24 cellular contexts compared by ENCODE assay signal in genomic region chr2:173713904-173714555, GRCh38.
"Had no signal": no experiment of that assay in that cellular context is flagged by ENCODE, and none has a peak within 500 bp of the region (broad histone marks: within the 10 kb centered on the region; RNA-seq: fewer than 3 reads in every experiment).

No MANE protein-coding gene starts in this region.

- H3K4me3 Mint-ChIP-seq: activated CD4-positive, alpha-beta memory T cell treated with anti-CD3 and anti-CD28 coated beads, Interleukin-2, amount 10 ng/mL, durations not matched to agents 7 days and 5 days; activated CD4-positive, alpha-beta T cell treated with anti-CD3 and anti-CD28 coated beads, Interleukin-2, amount 10 ng/mL, durations not matched to agents 7 days and 5 days; activated T-cell treated with anti-CD3 and anti-CD28 coated beads, Interleukin-2, amount 50 U/mL, for 4 hours; activated T-helper 17 cell treated with anti-CD3 and anti-CD28 coated beads, Interleukin-2, amount 50 U/mL, for 72 hours; central memory CD8-positive, alpha-beta T cell; natural killer cell treated with Interleukin-12 subunit alpha and Interleukin-12 subunit beta and Interleukin-15 and Interleukin-18, amount 100 ng/mL, for 72 hours; stimulated activated naive B cell treated with anti-CD40 and anti-IgM and Interleukin-4, amounts not matched to agents 10 μg/mL and 1 μg/mL and 100 μg/mL, for 72 hours had no signal

- H3K27ac Mint-ChIP-seq: activated CD4-positive, alpha-beta memory T cell treated with anti-CD3 and anti-CD28 coated beads, Interleukin-2, amount 10 ng/mL, durations not matched to agents 7 days and 5 days; activated CD4-positive, alpha-beta T cell treated with anti-CD3 and anti-CD28 coated beads, Interleukin-2, amount 10 ng/mL, durations not matched to agents 7 days and 5 days; activated T-helper 17 cell treated with anti-CD3 and anti-CD28 coated beads, Interleukin-2, amount 50 U/mL, for 72 hours; natural killer cell treated with Interleukin-12 subunit alpha and Interleukin-12 subunit beta and Interleukin-15 and Interleukin-18, amount 100 ng/mL, for 72 hours; stimulated activated naive B cell treated with anti-CD40 and anti-IgM and Interleukin-4, amounts not matched to agents 10 μg/mL and 1 μg/mL and 100 μg/mL, for 72 hours had no signal

- H3K9me3 Mint-ChIP-seq: activated CD4-positive, alpha-beta memory T cell treated with anti-CD3 and anti-CD28 coated beads, Interleukin-2, amount 10 ng/mL, durations not matched to agents 7 days and 5 days; activated CD4-positive, alpha-beta T cell treated with anti-CD3 and anti-CD28 coated beads, Interleukin-2, amount 10 ng/mL, durations not matched to agents 7 days and 5 days; activated T-cell treated with anti-CD3 and anti-CD28 coated beads, Interleukin-2, amount 50 U/mL, for 4 hours; activated T-helper 17 cell treated with anti-CD3 and anti-CD28 coated beads, Interleukin-2, amount 50 U/mL, for 72 hours; central memory CD8-positive, alpha-beta T cell; natural killer cell treated with Interleukin-12 subunit alpha and Interleukin-12 subunit beta and Interleukin-15 and Interleukin-18, amount 100 ng/mL, for 72 hours; stimulated activated naive B cell treated with anti-CD40 and anti-IgM and Interleukin-4, amounts not matched to agents 10 μg/mL and 1 μg/mL and 100 μg/mL, for 72 hours had no signal

- ATAC-seq: activated T-cell treated with anti-CD3 and anti-CD28 coated beads, Interleukin-2, amount 50 U/mL, for 4 hours; activated T-helper 17 cell treated with anti-CD3 and anti-CD28 coated beads, Interleukin-2, amount 50 U/mL, for 72 hours; natural killer cell treated with Interleukin-12 subunit alpha and Interleukin-12 subunit beta and Interleukin-15 and Interleukin-18, amount 100 ng/mL, for 72 hours; right cardiac atrium; stimulated activated naive B cell treated with anti-CD40 and anti-IgM and Interleukin-4, amounts not matched to agents 10 μg/mL and 1 μg/mL and 100 μg/mL, for 72 hours had no signal

- H3K36me3 Mint-ChIP-seq: natural killer cell treated with Interleukin-12 subunit alpha and Interleukin-12 subunit beta and Interleukin-15 and Interleukin-18, amount 100 ng/mL, for 72 hours; stimulated activated naive B cell treated with anti-CD40 and anti-IgM and Interleukin-4, amounts not matched to agents 10 μg/mL and 1 μg/mL and 100 μg/mL, for 72 hours had no signal

- DNase-seq: activated CD4-positive, alpha-beta memory T cell treated with anti-CD3 and anti-CD28 coated beads, Interleukin-2, amount 10 ng/mL, durations not matched to agents 7 days and 5 days; activated CD4-positive, alpha-beta T cell treated with anti-CD3 and anti-CD28 coated beads for 1 hour; activated CD4-positive, alpha-beta T cell treated with anti-CD3 and anti-CD28 coated beads, Interleukin-2, amount 10 ng/mL, durations not matched to agents 7 days and 5 days; activated gamma-delta T cell treated with Interleukin-2 at 50 U/mL for 16 hours; activated naive CD4-positive, alpha-beta T cell treated with anti-CD3 and anti-CD28 coated beads, Interleukin-2, amount 50 U/mL, for 16 hours; activated T-cell treated with anti-CD3 and anti-CD28 coated beads, Interleukin-2, amount 50 U/mL, for 4 hours; amygdala; dermis blood vessel endothelial cell; effector CD4-positive, alpha-beta T cell; esophagus squamous epithelium; foreskin melanocyte; left ventricle myocardium inferior; mesendoderm; posterior cingulate gyrus; right cardiac atrium; stimulated activated CD4-positive, alpha-beta T cell treated with anti-CD3 and anti-CD28 coated beads, Interleukin-15, amount 100 ng/mL, for 24 hours; stimulated activated CD4-positive, alpha-beta T cell treated with anti-CD3 and anti-CD28 coated beads, Interleukin-2, amount 100 ng/mL, for 24 hours; stimulated activated naive B cell treated with anti-CD40 and anti-IgM and Interleukin-4, amounts not matched to agents 10 μg/mL and 1 μg/mL and 100 μg/mL, for 72 hours; stomach; thyroid gland; upper lobe of left lung had no signal

- H3K4me1 Mint-ChIP-seq: activated CD4-positive, alpha-beta memory T cell treated with anti-CD3 and anti-CD28 coated beads, Interleukin-2, amount 10 ng/mL, durations not matched to agents 7 days and 5 days; activated CD4-positive, alpha-beta T cell treated with anti-CD3 and anti-CD28 coated beads, Interleukin-2, amount 10 ng/mL, durations not matched to agents 7 days and 5 days; activated T-helper 17 cell treated with anti-CD3 and anti-CD28 coated beads, Interleukin-2, amount 50 U/mL, for 72 hours; central memory CD8-positive, alpha-beta T cell; stimulated activated naive B cell treated with anti-CD40 and anti-IgM and Interleukin-4, amounts not matched to agents 10 μg/mL and 1 μg/mL and 100 μg/mL, for 72 hours had no signal
